In genomic region chr5:15607076-15607475, GRCh38 we compare ENCODE assay signal across 22 cellular contexts.
DNase-seq lines count a peak whose midpoint lies in the region; ATAC-seq and TF ChIP-seq lines count a peak whose summit lies in the region.
"Had no signal": no experiment of that assay in that cellular context is flagged by ENCODE, and none has a peak within 500 bp of the region (broad histone marks: within the 10 kb centered on the region; RNA-seq: fewer than 3 reads in every experiment).

No MANE protein-coding gene starts in this region.

- TF ChIP-seq POLR2A in esophagus muscularis mucosa (IDR thresholded peaks at IDR 0.05; ENCODE audit: low read depth) = no peak

- peaks cover 67% of the 10 kb centered on the region for H3K4me1 Mint-ChIP-seq in endothelial cell (ENCODE audit: unreplicated experiment)
- H3K4me1 Mint-ChIP-seq in mesothelial cell of epicardium = peaks cover 26% of the 10 kb centered on the region
- no peaks in the 10 kb centered on the region for H3K4me1 Mint-ChIP-seq in nephron progenitor cell
- H3K4me1 Mint-ChIP-seq: B cell had no signal

- peaks cover 17% of the 10 kb centered on the region for H3K36me3 Mint-ChIP-seq in endothelial cell (ENCODE audit: low read depth, unreplicated experiment)
- H3K36me3 Mint-ChIP-seq in mesothelial cell of epicardium = peaks cover 22% of the 10 kb centered on the region
- H3K36me3 Mint-ChIP-seq in nephron progenitor cell (ENCODE audit: low read depth) = peaks cover 12% of the 10 kb centered on the region
- H3K36me3 Mint-ChIP-seq: CD8-positive, alpha-beta T cell had no signal

- DNase-seq in DND-41 (no peak), endothelial cell (ENCODE audit: low spot score) (no peak), esophagus muscularis mucosa (ENCODE audit: extremely low spot score) (peak; percentile 70), mesothelial cell of epicardium (ENCODE audit: low spot score in 2 of 2, unreplicated experiment in 2 of 2) (no peak), RPMI8226 (no peak), nephron progenitor cell (no peak), putamen (ENCODE audit: low spot score) (no peak), foreskin fibroblast (no peak)
- DNase-seq: AML-193; Caco-2; Calu3; CD4-positive, alpha-beta T cell; CD8-positive, alpha-beta T cell; DMS79 treated with DMSO at 0.1 percent for 48 hours; EL; GDM1 had no signal

- peak overlapping the region; percentile 96 for H3K27ac Mint-ChIP-seq in endothelial cell (ENCODE audit: unreplicated experiment)
- peak overlapping the region; percentile 67 for H3K27ac Mint-ChIP-seq in mesothelial cell of epicardium
- no peak overlapping the region for H3K27ac Mint-ChIP-seq in nephron progenitor cell
- H3K27ac Mint-ChIP-seq: B cell; CD4-positive, alpha-beta T cell; CD8-positive, alpha-beta T cell had no signal

- no peaks in the 10 kb centered on the region for H3K4me1 ChIP-seq in DND-41 (ENCODE audit: insufficient read depth, low read length)
- peaks cover 3 to 12% (median 6%) of the 10 kb centered on the region in 4 donors for H3K4me1 ChIP-seq in esophagus muscularis mucosa
- H3K4me1 ChIP-seq: A549; BLaER1 treated with 17β-estradiol and CSF1 and Interleukin-3, amounts not matched to agents 10 nM and 100 nM; Caco-2 had no signal

- no peaks in the 10 kb centered on the region for H3K27me3 ChIP-seq in DND-41 (ENCODE audit: insufficient read depth, low read length, poor library complexity)
- H3K27me3 ChIP-seq in esophagus muscularis mucosa = no peaks in the 10 kb centered on the region
- H3K27me3 ChIP-seq: BLaER1 treated with 17β-estradiol and CSF1 and Interleukin-3, amounts not matched to agents 10 nM and 100 nM had no signal

- H3K36me3 ChIP-seq in DND-41 (ENCODE audit: insufficient read depth, low read length) (no peaks in the 10 kb centered on the region), esophagus muscularis mucosa (peaks cover 0 to 5% (median 1%) of the 10 kb centered on the region in 4 donors)
- H3K36me3 ChIP-seq: BLaER1 treated with 17β-estradiol and CSF1 and Interleukin-3, amounts not matched to agents 10 nM and 100 nM had no signal

- no peak for TF ChIP-seq EP300 in esophagus muscularis mucosa (IDR thresholded peaks at IDR 0.05)

- H4K20me1 ChIP-seq in DND-41 (ENCODE audit: insufficient read depth, low read length) = no peaks in the 10 kb centered on the region
- H4K20me1 ChIP-seq: BLaER1 treated with 17β-estradiol and CSF1 and Interleukin-3, amounts not matched to agents 10 nM and 100 nM had no signal

- H3K79me2 ChIP-seq in DND-41 (ENCODE audit: insufficient read depth, low read length) = peaks cover 5% of the 10 kb centered on the region; the same call in 1 of the 2 replicates

- no peak overlapping the region for H3K4me2 ChIP-seq in DND-41 (ENCODE audit: insufficient read depth, low read length)
- H3K4me2 ChIP-seq: A549 had no signal

- H3K9me3 Mint-ChIP-seq in endothelial cell (ENCODE audit: unreplicated experiment) = no peaks in the 10 kb centered on the region
- peaks cover 6% of the 10 kb centered on the region for H3K9me3 Mint-ChIP-seq in mesothelial cell of epicardium
- H3K9me3 Mint-ChIP-seq in nephron progenitor cell = no peaks in the 10 kb centered on the region
- H3K9me3 Mint-ChIP-seq: CD4-positive, alpha-beta T cell; CD8-positive, alpha-beta T cell had no signal

- TF ChIP-seq CTCF in DND-41 (IDR thresholded peaks at IDR 0.05; ENCODE audit: borderline replicate concordance, extremely low read depth, low read length, poor library complexity, severe bottlenecking) (no peak), endothelial cell (IDR thresholded peaks at IDR 0.05; ENCODE audit: unreplicated experiment) (no peak), esophagus muscularis mucosa (IDR thresholded peaks at IDR 0.05) (no peak), mesothelial cell of epicardium (IDR thresholded peaks at IDR 0.05; ENCODE audit: unreplicated experiment) (no peak), nephron progenitor cell (IDR thresholded peaks at IDR 0.05) (no peak), foreskin fibroblast (IDR thresholded peaks at IDR 0.05; ENCODE audit: low read depth, low read length) (no peak)

- H3K27me3 Mint-ChIP-seq in endothelial cell (ENCODE audit: unreplicated experiment) = peaks cover 2% of the 10 kb centered on the region
- no peaks in the 10 kb centered on the region for H3K27me3 Mint-ChIP-seq in mesothelial cell of epicardium (ENCODE audit: low read depth)
- no peaks in the 10 kb centered on the region for H3K27me3 Mint-ChIP-seq in nephron progenitor cell (ENCODE audit: low read depth, poor library complexity)
- H3K27me3 Mint-ChIP-seq: B cell; CD4-positive, alpha-beta T cell had no signal

- 69% methylated on average over 2 of the region's 2 CpGs for WGBS in esophagus muscularis mucosa

- peak; percentile 70 for ATAC-seq in DND-41 (ENCODE audit: insufficient read depth, low read depth)
- ATAC-seq: A549; CD8-positive, alpha-beta T cell; GM12878 had no signal

- H3K27ac ChIP-seq in DND-41 (ENCODE audit: low read length) (no peak overlapping the region), esophagus muscularis mucosa (replicated peaks in 1 of 4) (no peak overlapping the region)
- H3K27ac ChIP-seq: 22Rv1; A549; BLaER1 treated with 17β-estradiol and CSF1 and Interleukin-3, amounts not matched to agents 10 nM and 100 nM; C4-2B had no signal

- H3K4me3 Mint-ChIP-seq in endothelial cell (ENCODE audit: unreplicated experiment) = no peak overlapping the region
- no peak overlapping the region for H3K4me3 Mint-ChIP-seq in mesothelial cell of epicardium
- H3K4me3 Mint-ChIP-seq in nephron progenitor cell = no peak overlapping the region
- H3K4me3 Mint-ChIP-seq: B cell; CD4-positive, alpha-beta T cell; CD8-positive, alpha-beta T cell had no signal

- intact Hi-C loops in esophagus muscularis mucosa (cut with DNase I) = no loop called here

- no peak overlapping the region for H2AFZ ChIP-seq in DND-41 (ENCODE audit: low read depth, low read length)

- no peak overlapping the region for H3K9ac ChIP-seq in DND-41 (ENCODE audit: low read depth, low read length)
- H3K9ac ChIP-seq: BLaER1 treated with 17β-estradiol and CSF1 and Interleukin-3, amounts not matched to agents 10 nM and 100 nM had no signal

- H3K4me3 ChIP-seq in DND-41 (ENCODE audit: low read depth in 1 of 2, low read length in 2 of 2) = no peak overlapping the region
- no peak overlapping the region for H3K4me3 ChIP-seq in esophagus muscularis mucosa
- H3K4me3 ChIP-seq in foreskin fibroblast (ENCODE audit: low read depth in 1 of 2, low read length in 2 of 2) = no peak overlapping the region
- H3K4me3 ChIP-seq: A549; BLaER1 treated with 17β-estradiol and CSF1 and Interleukin-3, amounts not matched to agents 10 nM and 100 nM; GM12878 had no signal

- H3K9me3 ChIP-seq in DND-41 (ENCODE audit: insufficient read depth, low read length, severe bottlenecking) (no peaks in the 10 kb centered on the region), esophagus muscularis mucosa (no peaks in the 10 kb centered on the region)
- H3K9me3 ChIP-seq: A549, Caco-2 had no signal
